ENCODE assay signal across 10 cellular contexts in genomic region chr6:31114970-31115849, GRCh38. TPM values are rescaled to one million over a fixed set of nuclear protein-coding genes. Genes with fewer than 3 reads are reported as not detected.
DNase-seq lines count a peak whose midpoint lies in the region; ATAC-seq and TF ChIP-seq lines count a peak whose summit lies in the region.
"Had no signal": no experiment of that assay in that cellular context is flagged by ENCODE, and none has a peak within 500 bp of the region (broad histone marks: within the 10 kb centered on the region; RNA-seq: fewer than 3 reads in every experiment).

No MANE protein-coding gene starts in this region.

- intact Hi-C loops in uterus (cut with DNase I; ENCODE audit: low total_unique reads), result no loop called here

- TF ChIP-seq CTCF in cardiac fibroblast (IDR thresholded peaks at IDR 0.05; ENCODE audit: low read depth, low read length) (peak; percentile 29), uterus (IDR thresholded peaks at IDR 0.05) (peak; percentile 4 to 45 (median 32))

- peak overlapping the region; percentile 27 to 39 for H3K4me3 ChIP-seq in cardiac fibroblast (replicated peaks in 1 of 2; ENCODE audit: low read depth in 2 of 2, low read length in 2 of 2)
- H3K4me3 ChIP-seq in uterus, result peak overlapping the region; percentile 21 to 25

- peaks cover 0 to 8% of the 10 kb centered on the region in 2 donors for H3K4me1 ChIP-seq in uterus

- ATAC-seq in HG03439 (IDR thresholded peaks at IDR 0.05; ENCODE audit: unreplicated experiment) (no peak), HG03039 (IDR thresholded peaks at IDR 0.05; ENCODE audit: unreplicated experiment) (no peak), HG02852 (IDR thresholded peaks at IDR 0.05; ENCODE audit: unreplicated experiment) (no peak)

- TF ChIP-seq POLR2A in uterus (IDR thresholded peaks at IDR 0.05), result no peak

- no peaks in the 10 kb centered on the region for H3K36me3 ChIP-seq in uterus

- H3K27me3 ChIP-seq in uterus, result no peaks in the 10 kb centered on the region

- peak overlapping the region; percentile 91 to 92 for H3K27ac ChIP-seq in uterus

- no peaks in the 10 kb centered on the region for H3K9me3 ChIP-seq in uterus

- DNase-seq in NOMO-1 treated with DMSO at 0.1 percent for 48 hours (lab: John Stamatoyannopoulos, UW; ENCODE audit: unreplicated experiment) (peak; percentile 8), NOMO-1 (lab: John Stamatoyannopoulos, UW; ENCODE audit: unreplicated experiment in 2 of 2) (no peak), cardiac fibroblast (ENCODE audit: low read depth in 2 of 2) (peak; percentile 68 to 76), lung microvascular endothelial cell (ENCODE audit: low read depth in 2 of 2) (peak; percentile 57 to 78), uterus (peak in 1 of 2 donors; percentile 42)

RNA-seq across cellular contexts. Expression of gene PSORS1C1, which starts 0.6 kb away (rescaled TPM):
- 2.6 and 6.7 TPM in 2 replicates for total RNA-seq in lung microvascular endothelial cell
- total RNA-seq in uterus, result 1 to 10 TPM in 1 of 4 donors, under 1 TPM in 3; under 0.01 to 4.5 (median 0.54) TPM
- total RNA-seq: B cell had no signal

RNA-seq across cellular contexts. Expression of gene C6orf15, which starts 2.8 kb away (rescaled TPM):
- total RNA-seq in lung microvascular endothelial cell, result not detected in 2 replicates
- total RNA-seq in uterus, result under 1 TPM in 1 of 4 donors, not detected in 3; 0.35 TPM
- total RNA-seq: B cell, subcutaneous adipose tissue had no signal

RNA-seq across cellular contexts. Expression of gene CDSN, which starts 5.0 kb away (rescaled TPM):
- total RNA-seq in lung microvascular endothelial cell (under 0.01 TPM in 1 of 2 replicates, not detected in the other), uterus (under 1 TPM in 1 of 4 donors, not detected in 3; 0.28 TPM)
- total RNA-seq: B cell, subcutaneous adipose tissue had no signal

RNA-seq across cellular contexts. Expression of gene PSORS1C2, which starts 23.7 kb away (rescaled TPM):
- total RNA-seq in lung microvascular endothelial cell, result not detected in 2 replicates
- not detected for total RNA-seq in uterus
- total RNA-seq: B cell, subcutaneous adipose tissue had no signal

RNA-seq across cellular contexts. Expression of gene CCHCR1, which starts 42.4 kb away (rescaled TPM):
- 7.7 and 8.7 TPM in 2 replicates for total RNA-seq in lung microvascular endothelial cell
- total RNA-seq in uterus, result 10 to 100 TPM in 2 of 4 donors, 1 to 10 TPM in 1, under 1 TPM in 1; 0.59 to 28.1 (median 12.5) TPM

Comparison
In these comparisons a context has a peak if more than half of its experiments do, and no peak if none do; other contexts are left out.
1. DNase-seq: peak in NOMO-1 treated with DMSO at 0.1 percent for 48 hours (single experiment), cardiac fibroblast (2 of 2) and lung microvascular endothelial cell (2 of 2); none in NOMO-1 (0 of 2).